Comparison of ENCODE assay signal across 29 cellular contexts in the genomic region with DNA sequence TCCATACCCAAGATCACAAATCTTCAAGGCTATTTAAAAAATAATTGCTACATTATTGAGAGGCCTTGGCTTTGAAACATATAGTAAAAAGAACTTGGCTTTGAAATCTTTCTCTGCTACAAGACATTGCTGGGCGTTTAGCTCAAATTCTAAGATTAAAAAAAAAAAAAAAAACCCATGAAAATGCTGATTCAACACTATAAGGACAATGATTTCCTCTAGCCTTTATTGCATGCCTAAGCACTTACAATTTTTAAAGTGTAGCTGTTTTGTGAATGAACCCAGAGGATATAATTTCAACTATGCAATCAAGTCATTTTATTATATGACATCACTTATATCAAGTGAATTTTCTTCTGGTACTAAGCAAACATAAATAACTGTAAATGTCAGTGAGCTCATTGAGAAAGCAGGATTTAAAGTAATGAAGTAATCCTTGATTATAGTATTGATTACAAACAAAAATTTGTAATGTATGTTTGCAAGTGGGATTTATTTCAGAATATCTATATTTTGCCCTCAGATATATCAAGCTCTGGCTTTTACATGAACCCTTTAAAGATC.
"Had no signal": no experiment of that assay in that cellular context is flagged by ENCODE, and none has a peak within 500 bp of the region (broad histone marks: within the 10 kb centered on the region; RNA-seq: fewer than 3 reads in every experiment).

No MANE protein-coding gene starts in this region.

- H3K36me3 ChIP-seq: ascending aorta, breast epithelium, cardiac muscle cell, colonic mucosa, esophagus muscularis mucosa, gastrocnemius medialis, heart left ventricle had no signal

- H3K27me3 ChIP-seq: ascending aorta, breast epithelium, cardiac muscle cell, colonic mucosa, esophagus muscularis mucosa, foreskin keratinocyte, gastrocnemius medialis, heart left ventricle had no signal

- H3K4me3 ChIP-seq: ascending aorta, breast epithelium, cardiac muscle cell, colonic mucosa, esophagus muscularis mucosa, gastrocnemius medialis, heart left ventricle had no signal

- H3K36me3 Mint-ChIP-seq: activated CD4-positive, alpha-beta memory T cell treated with anti-CD3 and anti-CD28 coated beads for 36 hours; activated naive CD4-positive, alpha-beta T cell treated with anti-CD3 and anti-CD28 coated beads, Interleukin-2, amount 10 ng/mL, durations not matched to agents 7 days and 5 days; activated naive CD4-positive, alpha-beta T cell treated with anti-CD3 and anti-CD28 coated beads, Interleukin-2, amount 50 U/mL, for 72 hours; activated naive CD8-positive, alpha-beta T cell treated with anti-CD3 and anti-CD28 coated beads, Interleukin-2, amount 10 ng/mL, durations not matched to agents 7 days and 5 days; brain had no signal

- H3K9me3 ChIP-seq: ascending aorta, breast epithelium, colonic mucosa, esophagus muscularis mucosa, gastrocnemius medialis, heart left ventricle had no signal

- H3K27ac Mint-ChIP-seq: activated CD4-positive, alpha-beta memory T cell treated with anti-CD3 and anti-CD28 coated beads for 36 hours; activated CD4-positive, alpha-beta T cell treated with anti-CD3 and anti-CD28 coated beads for 36 hours; activated CD4-positive, alpha-beta T cell treated with anti-CD3 and anti-CD28 coated beads, Interleukin-2, amount 10 ng/mL, durations not matched to agents 24 days and 14 days; activated naive CD4-positive, alpha-beta T cell treated with anti-CD3 and anti-CD28 coated beads, Interleukin-2, amount 10 ng/mL, durations not matched to agents 7 days and 5 days; activated naive CD4-positive, alpha-beta T cell treated with anti-CD3 and anti-CD28 coated beads, Interleukin-2, amount 50 U/mL, for 72 hours; activated naive CD8-positive, alpha-beta T cell treated with anti-CD3 and anti-CD28 coated beads, Interleukin-2, amount 10 ng/mL, durations not matched to agents 7 days and 5 days; activated T-cell treated with anti-CD3 and anti-CD28 coated beads, Interleukin-2, amount 50 U/mL, for 24 hours; activated T-cell treated with anti-CD3 and anti-CD28 coated beads, Interleukin-2, amount 50 U/mL, for 72 hours; brain had no signal

- H3K4me3 Mint-ChIP-seq: activated CD4-positive, alpha-beta memory T cell treated with anti-CD3 and anti-CD28 coated beads for 36 hours; activated CD4-positive, alpha-beta T cell treated with anti-CD3 and anti-CD28 coated beads for 36 hours; activated CD4-positive, alpha-beta T cell treated with anti-CD3 and anti-CD28 coated beads, Interleukin-2, amount 10 ng/mL, durations not matched to agents 24 days and 14 days; activated naive CD4-positive, alpha-beta T cell treated with anti-CD3 and anti-CD28 coated beads, Interleukin-2, amount 10 ng/mL, durations not matched to agents 7 days and 5 days; activated naive CD8-positive, alpha-beta T cell treated with anti-CD3 and anti-CD28 coated beads, Interleukin-2, amount 10 ng/mL, durations not matched to agents 7 days and 5 days; activated T-cell treated with anti-CD3 and anti-CD28 coated beads, Interleukin-2, amount 50 U/mL, for 24 hours; activated T-cell treated with anti-CD3 and anti-CD28 coated beads, Interleukin-2, amount 50 U/mL, for 72 hours; brain had no signal

- H3K4me1 Mint-ChIP-seq: activated CD4-positive, alpha-beta T cell treated with anti-CD3 and anti-CD28 coated beads for 36 hours; activated CD4-positive, alpha-beta T cell treated with anti-CD3 and anti-CD28 coated beads, Interleukin-2, amount 10 ng/mL, durations not matched to agents 24 days and 14 days; activated naive CD4-positive, alpha-beta T cell treated with anti-CD3 and anti-CD28 coated beads, Interleukin-2, amount 10 ng/mL, durations not matched to agents 7 days and 5 days; activated naive CD8-positive, alpha-beta T cell treated with anti-CD3 and anti-CD28 coated beads, Interleukin-2, amount 10 ng/mL, durations not matched to agents 7 days and 5 days; brain had no signal

- H3K4me1 ChIP-seq: ascending aorta, breast epithelium, colonic mucosa, esophagus muscularis mucosa, foreskin keratinocyte, gastrocnemius medialis, heart left ventricle had no signal

- H3K27ac ChIP-seq: ascending aorta, breast epithelium, cardiac muscle cell, colonic mucosa, esophagus muscularis mucosa, foreskin keratinocyte, gastrocnemius medialis, heart left ventricle had no signal

- H3K9me3 Mint-ChIP-seq: activated CD4-positive, alpha-beta T cell treated with anti-CD3 and anti-CD28 coated beads, Interleukin-2, amount 10 ng/mL, durations not matched to agents 24 days and 14 days had no signal

- DNase-seq: activated CD4-positive, alpha-beta memory T cell treated with anti-CD3 and anti-CD28 coated beads for 36 hours; activated CD4-positive, alpha-beta T cell treated with anti-CD3 and anti-CD28 coated beads for 36 hours; activated CD4-positive, alpha-beta T cell treated with anti-CD3 and anti-CD28 coated beads, Interleukin-2, amount 10 ng/mL, durations not matched to agents 24 days and 14 days; activated CD4-positive, CD25-positive, alpha-beta regulatory T cell; activated CD4-positive, CD25-positive, alpha-beta regulatory T cell treated with anti-CD3 and anti-CD28 coated beads, Interleukin-2, amount 50 U/mL, for 72 hours; activated CD8-positive, alpha-beta memory T cell treated with anti-CD3 and anti-CD28 coated beads, Interleukin-2, amount 50 U/mL, for 48 hours; activated gamma-delta T cell; activated naive CD4-positive, alpha-beta T cell; activated naive CD4-positive, alpha-beta T cell treated with anti-CD3 and anti-CD28 coated beads, Interleukin-2, amount 10 ng/mL, durations not matched to agents 7 days and 5 days; activated naive CD8-positive, alpha-beta T cell treated with anti-CD3 and anti-CD28 coated beads, Interleukin-2, amount 10 ng/mL, durations not matched to agents 7 days and 5 days; activated T-cell treated with anti-CD3 and anti-CD28 coated beads for 4 hours; activated T-cell treated with anti-CD3 and anti-CD28 coated beads, Interleukin-2, amount 50 U/mL, for 24 hours; activated T-cell treated with anti-CD3 and anti-CD28 coated beads, Interleukin-2, amount 50 U/mL, for 72 hours; central memory CD4-positive, alpha-beta T cell; cerebellar nuclear complex; colonic mucosa; effector CD8-positive, alpha-beta T cell; foreskin keratinocyte; gastrocnemius medialis; glutamatergic neuron; heart left ventricle; T-helper 2 cell had no signal

- ATAC-seq: activated CD4-positive, alpha-beta T cell treated with anti-CD3 and anti-CD28 coated beads for 36 hours; activated naive CD4-positive, alpha-beta T cell treated with anti-CD3 and anti-CD28 coated beads, Interleukin-2, amount 50 U/mL, for 72 hours; activated T-cell treated with anti-CD3 and anti-CD28 coated beads, Interleukin-2, amount 50 U/mL, for 72 hours; foreskin keratinocyte; gastrocnemius medialis; heart left ventricle had no signal

- H3K27me3 Mint-ChIP-seq: activated CD4-positive, alpha-beta memory T cell treated with anti-CD3 and anti-CD28 coated beads for 36 hours; activated CD4-positive, alpha-beta T cell treated with anti-CD3 and anti-CD28 coated beads for 36 hours; activated CD4-positive, alpha-beta T cell treated with anti-CD3 and anti-CD28 coated beads, Interleukin-2, amount 10 ng/mL, durations not matched to agents 24 days and 14 days; activated naive CD4-positive, alpha-beta T cell treated with anti-CD3 and anti-CD28 coated beads, Interleukin-2, amount 10 ng/mL, durations not matched to agents 7 days and 5 days; activated naive CD8-positive, alpha-beta T cell treated with anti-CD3 and anti-CD28 coated beads, Interleukin-2, amount 10 ng/mL, durations not matched to agents 7 days and 5 days; activated T-cell treated with anti-CD3 and anti-CD28 coated beads, Interleukin-2, amount 50 U/mL, for 24 hours; brain had no signal

- FAIRE-seq: endometrium had no signal
